In genomic region chr14:96727980-96728717, GRCh38 we compare ENCODE assay signal across 1 cellular context.
A peak's percentile ranks its signal among the peaks of the same experiment; 100 is the strongest.
TF ChIP-seq lines count a peak whose summit lies in the region.

No MANE protein-coding gene starts in this region.

TF ChIP-seq in HepG2, 621 proteins besides CTCF, POLR2A, EP300 and RAD21 (continued from another document):
- TF ChIP-seq PRDM15 (CRISPR knock-in tag; IDR thresholded peaks at IDR 0.05) (peak; percentile 37; the same call in 1 of the 2 replicates), RFX5 (IDR thresholded peaks at IDR 0.05; ENCODE audit: low read depth, low read length) (no peak)
TF ChIP-seq in HepG2: peak in this region for 1.
